Comparison of ENCODE assay signal across 8 cellular contexts in the genomic region with DNA sequence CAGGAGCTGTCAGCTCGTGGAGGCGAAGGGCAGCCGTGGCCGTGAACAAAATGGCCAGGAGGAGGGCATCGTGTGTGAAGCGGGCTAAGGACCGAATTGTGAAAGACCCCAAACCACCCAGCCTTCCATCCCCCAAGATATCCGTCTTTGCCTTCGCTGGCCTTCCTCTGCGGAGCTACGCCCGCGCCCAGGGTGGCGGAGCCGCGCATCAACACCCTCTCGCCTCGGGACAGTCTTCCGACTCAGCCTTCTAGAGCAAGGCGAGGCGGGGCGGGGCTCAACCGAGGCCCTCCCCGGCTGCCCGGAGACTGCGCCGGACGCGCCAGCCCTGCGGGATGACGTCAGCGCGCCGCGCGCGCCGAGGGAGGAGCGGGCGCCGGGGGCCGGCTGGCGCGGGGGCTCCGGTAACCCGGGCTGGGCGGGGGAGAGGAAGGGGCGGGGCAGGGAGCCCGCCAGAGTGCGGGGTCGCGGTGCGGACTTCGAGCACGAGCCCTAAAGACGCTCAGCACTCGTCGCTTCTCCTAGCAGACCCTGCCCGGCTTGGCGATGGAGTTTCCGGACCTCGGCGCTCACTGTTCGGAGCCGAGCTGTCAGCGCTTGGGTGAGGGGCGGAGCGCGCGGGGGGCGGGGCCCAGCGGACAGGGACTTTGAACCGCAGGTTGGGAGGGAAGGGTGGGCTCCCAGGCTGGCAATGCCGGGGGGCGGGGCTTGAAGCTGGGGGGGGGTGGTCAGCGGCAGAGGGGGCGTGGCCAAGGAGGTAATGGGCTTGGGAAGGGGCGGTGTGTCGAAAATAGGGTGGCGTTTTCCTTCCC. TPM values are rescaled to one million over a fixed set of nuclear protein-coding genes. Genes with fewer than 3 reads are reported as not detected.
DNase-seq lines count a peak whose midpoint lies in the region; ATAC-seq and TF ChIP-seq lines count a peak whose summit lies in the region.

A gene with protein sequence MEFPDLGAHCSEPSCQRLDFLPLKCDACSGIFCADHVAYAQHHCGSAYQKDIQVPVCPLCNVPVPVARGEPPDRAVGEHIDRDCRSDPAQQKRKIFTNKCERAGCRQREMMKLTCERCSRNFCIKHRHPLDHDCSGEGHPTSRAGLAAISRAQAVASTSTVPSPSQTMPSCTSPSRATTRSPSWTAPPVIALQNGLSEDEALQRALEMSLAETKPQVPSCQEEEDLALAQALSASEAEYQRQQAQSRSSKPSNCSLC (plus strand): TSS at position 341 of the 812 bp plus-strand sequence. CDS start 206 bp downstream, at position 547.

- H3K4me3 ChIP-seq in LNCaP clone FGC (ENCODE audit: low read depth, low read length): peak within 1 kb of the TSS; percentile 74

- H3K36me3 Mint-ChIP-seq in naive thymus-derived CD8-positive, alpha-beta T cell: peaks cover 0 to 18% (median 3%) of the 10 kb centered on the region in 3 donors

- ATAC-seq in naive thymus-derived CD8-positive, alpha-beta T cell: peak; percentile 94

- peaks cover 18 to 54% (median 53%) of the 10 kb centered on the region in 4 donors for H3K4me1 Mint-ChIP-seq in naive thymus-derived CD8-positive, alpha-beta T cell

- peak within 1 kb of the TSS; percentile 89 to 96 (median 92) for H3K4me3 Mint-ChIP-seq in naive thymus-derived CD8-positive, alpha-beta T cell

- no peak for TF ChIP-seq CTCF in LNCaP clone FGC (IDR thresholded peaks at IDR 0.05; ENCODE audit: control insufficient read depth, extremely low read depth, insufficient read depth)

- POLR2A ChIA-PET in naive thymus-derived CD8-positive, alpha-beta T cell (lab: Charles Lee): interaction anchor here (0.6 to 23.9 kb wide), 21 partner anchors 9 to 336 kb away, joined by 3 to 674 read pairs (median 11); a partner anchor contains a TSS

- H3K27ac Mint-ChIP-seq in naive thymus-derived CD8-positive, alpha-beta T cell: peak within 1 kb of the TSS; percentile 96 to 100 (median 97)

- DNase-seq in EL (peak; percentile 93), H4 (ENCODE audit: low spot score) (peak; percentile 86), LNCaP clone FGC (ENCODE audit: low read depth) (peak; percentile 54), RPMI8226 (peak; percentile 93), fibroblast of gingiva (ENCODE audit: low read depth) (peak; percentile 89)
- peak; percentile 89 to 94 for DNase-seq in activated T-helper 1 cell treated with anti-CD3 and anti-CD28 coated beads, Interleukin-2, amount 50 U/mL, for 16 hours (ENCODE audit: low read depth in 1 of 2, low spot score in 1 of 2)
- peak; percentile 91 to 98 (median 96) for DNase-seq in naive thymus-derived CD8-positive, alpha-beta T cell
- DNase-seq in stimulated activated naive CD4-positive, alpha-beta T cell (lab: John Stamatoyannopoulos, UW): peak; percentile 90 to 98 (median 94)

- no peaks in the 10 kb centered on the region for H3K27me3 Mint-ChIP-seq in naive thymus-derived CD8-positive, alpha-beta T cell

- peaks cover 0 to 2% (median 0%) of the 10 kb centered on the region in 9 donors for H3K9me3 Mint-ChIP-seq in naive thymus-derived CD8-positive, alpha-beta T cell

RNA-seq across cellular contexts. Expression of the gene that starts here (rescaled TPM):
- 22.7 and 37.4 TPM in 2 replicates for total RNA-seq in H4 (2014; rRNA removed; shearing (Covaris generic))
- total RNA-seq in naive thymus-derived CD8-positive, alpha-beta T cell: 10 to 100 TPM; 69.6 to 81.9 TPM
- polyA plus RNA-seq in naive thymus-derived CD8-positive, alpha-beta T cell: 10 to 100 TPM; 78.1 to 85.1 (median 78.1) TPM

Comparison
In these comparisons a context has a peak if more than half of its experiments do, and no peak if none do; other contexts are left out.
1. Peak in every context shown above with its lines: DNase-seq, ATAC-seq and H3K4me3 ChIP-seq.